In the genomic region with DNA sequence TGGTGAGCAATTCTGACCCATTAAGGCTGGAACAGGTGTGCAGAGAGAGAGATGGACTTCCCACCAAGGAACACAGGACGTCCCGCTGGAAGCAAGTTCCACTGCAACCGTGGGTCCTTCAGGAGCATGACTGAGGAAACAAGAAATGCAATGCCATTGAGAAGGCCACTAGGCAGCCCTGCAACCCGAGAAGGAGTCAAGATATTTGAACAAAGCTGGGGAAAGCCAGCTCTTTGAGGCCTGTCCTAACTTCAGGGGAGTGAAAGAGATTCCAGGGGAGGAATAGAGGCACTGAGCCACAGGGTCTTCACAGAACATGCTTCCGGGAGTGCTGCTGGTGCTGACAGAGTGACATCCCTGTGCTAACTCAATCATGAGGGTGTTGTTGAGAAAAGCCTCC, we compare ENCODE assay signal across 25 cellular contexts.
"Had no signal": no experiment of that assay in that cellular context is flagged by ENCODE, and none has a peak within 500 bp of the region (broad histone marks: within the 10 kb centered on the region; RNA-seq: fewer than 3 reads in every experiment).

No MANE protein-coding gene starts in this region.

- H3K9me3 Mint-ChIP-seq: effector memory CD8-positive, alpha-beta T cell; immature natural killer cell; natural killer cell; neural crest cell; stimulated activated naive CD8-positive, alpha-beta T cell treated with anti-CD3 and anti-CD28 coated beads, Interleukin-15, amount 100 ng/mL, for 72 hours had no signal

- H3K79me2 ChIP-seq: hepatocyte had no signal

- H3K4me1 Mint-ChIP-seq: immature natural killer cell; natural killer cell; neural crest cell; stimulated activated naive CD8-positive, alpha-beta T cell treated with anti-CD3 and anti-CD28 coated beads, Interleukin-15, amount 100 ng/mL, for 72 hours had no signal

- H3K4me2 ChIP-seq: hepatocyte had no signal

- ATAC-seq: effector memory CD8-positive, alpha-beta T cell; left colon; left ventricle myocardium superior; lower lobe of right lung; natural killer cell; pancreas; right lobe of liver; stimulated activated naive CD8-positive, alpha-beta T cell treated with anti-CD3 and anti-CD28 coated beads, Interleukin-15, amount 100 ng/mL, for 72 hours had no signal

- H3K27ac ChIP-seq: hepatocyte, lower lobe of right lung, pancreas, right lobe of liver, suprapubic skin, transverse colon had no signal

- H3K4me3 Mint-ChIP-seq: effector memory CD8-positive, alpha-beta T cell; immature natural killer cell; natural killer cell; neural crest cell; stimulated activated naive CD8-positive, alpha-beta T cell treated with anti-CD3 and anti-CD28 coated beads, Interleukin-15, amount 100 ng/mL, for 72 hours had no signal

- H2AFZ ChIP-seq: hepatocyte had no signal

- H3K4me1 ChIP-seq: lower lobe of right lung, pancreas, right lobe of liver, transverse colon had no signal

- H3K27ac Mint-ChIP-seq: effector memory CD8-positive, alpha-beta T cell; immature natural killer cell; natural killer cell; stimulated activated naive CD8-positive, alpha-beta T cell treated with anti-CD3 and anti-CD28 coated beads, Interleukin-15, amount 100 ng/mL, for 72 hours had no signal

- H3K36me3 ChIP-seq: lower lobe of right lung, pancreas, right lobe of liver, suprapubic skin, transverse colon had no signal

- H3K9me3 ChIP-seq: lower lobe of right lung, pancreas, right lobe of liver, suprapubic skin, transverse colon had no signal

- H3K27me3 ChIP-seq: hepatocyte, pancreas, right lobe of liver, suprapubic skin, transverse colon had no signal

- H3K36me3 Mint-ChIP-seq: natural killer cell had no signal

- DNase-seq: cerebellar nuclear complex; cortex of kidney; effector memory CD8-positive, alpha-beta T cell; immature natural killer cell; islet precursor cell; kidney glomerular epithelial cell; left colon; left ventricle myocardium superior; lower lobe of right lung; natural killer cell; nucleus accumbens; pancreas; retina; right lobe of liver; small intestine; stimulated activated CD4-positive, alpha-beta T cell treated with anti-CD3 and anti-CD28 coated beads, Interleukin-12 subunit alpha, Interleukin-12 subunit beta, amount 100 ng/mL, for 4 hours; stimulated activated CD4-positive, alpha-beta T cell treated with anti-CD3 and anti-CD28 coated beads, Interleukin-1b, Interleukin-23, amount 100 ng/mL, for 48 hours; stimulated activated CD4-positive, alpha-beta T cell treated with anti-CD3 and anti-CD28 coated beads, Interleukin-4, amount 100 ng/mL, for 1 hour; stimulated activated CD8-positive, alpha-beta memory T cell treated with anti-CD3 and anti-CD28 coated beads, Interleukin-4, amount 100 ng/mL, for 48 hours; stimulated activated naive CD4-positive, alpha-beta T cell; stimulated activated naive CD8-positive, alpha-beta T cell treated with anti-CD3 and anti-CD28 coated beads, Interleukin-15, amount 100 ng/mL, for 72 hours; transverse colon had no signal

- H3K4me3 ChIP-seq: hepatocyte, lower lobe of right lung, pancreas, right lobe of liver, suprapubic skin, transverse colon had no signal
